ENCODE assay signal across 8 cellular contexts in genomic region chr19:572140-572890, GRCh38. TPM values are rescaled to one million over a fixed set of nuclear protein-coding genes. Genes with fewer than 3 reads are reported as not detected.
DNase-seq lines count a peak whose midpoint lies in the region; ATAC-seq and TF ChIP-seq lines count a peak whose summit lies in the region.

Gene BSG, plus strand, starts transcription at chr19:572596. Its CDS starts 39 bp downstream, at chr19:572635.

- DNase-seq in NCI-H1436 treated with DMSO at 0.1 percent for 48 hours (lab: John Stamatoyannopoulos, UW) (peak; percentile 80), T-cell (peak; percentile 93 to 100 (median 99)), cardiac septum (ENCODE audit: low spot score) (peak; percentile 99), pons (ENCODE audit: low spot score) (peak; percentile 94), type B pancreatic cell (ENCODE audit: extremely low spot score, unreplicated experiment) (peak; percentile 99)

- peak; percentile 78 for ATAC-seq in HG02840 (IDR thresholded peaks at IDR 0.05; ENCODE audit: low FRiP score, unreplicated experiment)
- peak; percentile 84 to 89 (median 88) for ATAC-seq in T-cell (replicated peaks in 1 of 4)

- H3K4me3 ChIP-seq in GM12875 (ENCODE audit: low read depth, low read length), result peak within 1 kb of the TSS; percentile 98

- H3K9me3 Mint-ChIP-seq in T-cell (no peaks in the 10 kb centered on the region), type B pancreatic cell (no peaks in the 10 kb centered on the region)

- H3K27me3 Mint-ChIP-seq in T-cell, result no peaks in the 10 kb centered on the region
- H3K27me3 Mint-ChIP-seq in type B pancreatic cell, result peaks cover 10% of the 10 kb centered on the region

- intact Hi-C loops in cardiac septum (cut with DNase I), result loop anchor here (5.0 kb wide), 2 partner anchors 40 to 90 kb away; partner anchors contain the start of genes CDC34 and RNF126

- H3K36me3 Mint-ChIP-seq in T-cell, result no peaks in the 10 kb centered on the region
- peaks cover 3% of the 10 kb centered on the region for H3K36me3 Mint-ChIP-seq in type B pancreatic cell

- no peak for TF ChIP-seq CTCF in GM12875 (IDR thresholded peaks at IDR 0.05; ENCODE audit: borderline replicate concordance, insufficient read depth, low read depth, low read length)
- TF ChIP-seq CTCF in type B pancreatic cell (conservative IDR thresholded peaks at IDR 0.05), result no peak

- CTCF ChIA-PET in T-cell (lab: Charles Lee), result interaction anchor here in 1 of 2 donors (0.6 to 1.3 kb wide), 2 partner anchors 61 to 91 kb away, joined by 4 to 5 read pairs; partner anchors contain the start of gene RNF126

- peak within 1 kb of the TSS; percentile 95 to 97 for H3K27ac Mint-ChIP-seq in T-cell
- peak within 1 kb of the TSS; percentile 98 for H3K27ac Mint-ChIP-seq in type B pancreatic cell

- H3K4me1 Mint-ChIP-seq in T-cell, result peaks cover 35 to 53% (median 38%) of the 10 kb centered on the region in 3 donors
- H3K4me1 Mint-ChIP-seq in type B pancreatic cell (ENCODE audit: unreplicated experiment), result peaks cover 30% of the 10 kb centered on the region

- peak within 1 kb of the TSS; percentile 80 to 99 (median 93) for H3K4me3 Mint-ChIP-seq in T-cell
- H3K4me3 Mint-ChIP-seq in type B pancreatic cell, result peak within 1 kb of the TSS; percentile 96

- POLR2A ChIA-PET in T-cell (lab: Charles Lee), result interaction anchor here in 1 of 2 donors (0.7 kb wide), 1 partner anchor 58 kb away, joined by 3 read pairs; no protein-coding TSS in a partner anchor

- H3K27ac ChIP-seq in adipose tissue (ENCODE audit: low read depth, low read length), result no peak within 1 kb of the TSS

- 0% methylated on average over 86 to 95 of the region's 95 CpGs for WGBS in adipose tissue, 3 donors

RNA-seq across cellular contexts. Expression of gene BSG, which starts in this region (rescaled TPM):
- total RNA-seq in T-cell (100 to 1,000 TPM in 4 of 5 donors, 10 to 100 TPM in 1; 89.3 to 165 (median 152) TPM), cardiac septum (1,183 TPM), type B pancreatic cell (ENCODE audit: low replicate concordance) (497 and 522 TPM in 2 replicates)
- 100 to 1,000 TPM; 219 to 604 (median 353) TPM for polyA plus RNA-seq in adipose tissue
